16 cellular contexts compared by ENCODE assay signal in genomic region chr5:158957196-158957595, GRCh38.
"Had no signal": no experiment of that assay in that cellular context is flagged by ENCODE, and none has a peak within 500 bp of the region (broad histone marks: within the 10 kb centered on the region; RNA-seq: fewer than 3 reads in every experiment).

No MANE protein-coding gene starts in this region.

- DNase-seq: activated naive CD4-positive, alpha-beta T cell treated with anti-CD3 and anti-CD28 coated beads, Interleukin-2, amount 50 U/mL, for 16 hours; body of pancreas; central memory CD4-positive, alpha-beta T cell; cortex of kidney; effector memory CD8-positive, alpha-beta T cell; kidney; occipital lobe; right lobe of liver; stimulated activated CD4-positive, alpha-beta T cell treated with anti-CD3 and anti-CD28 coated beads, Interleukin-2, amount 100 ng/mL, for 24 hours; stimulated activated naive CD4-positive, alpha-beta T cell treated with Interleukin-2 at 50 U/mL for 16 hours had no signal

- H3K4me3 Mint-ChIP-seq: effector memory CD8-positive, alpha-beta T cell; T-helper 1 cell treated with Interleukin-12 subunit alpha and Interleukin-12 subunit beta and Interleukin-4 antibody, amounts not matched to agents 30 μg/mL and 1 μg/mL, for 36 hours had no signal

- H3K27ac Mint-ChIP-seq: activated T-helper 2 cell treated with anti-CD3 and anti-CD28 coated beads, Interferon-gamma antibody, Interleukin-2, Interleukin-4, amounts not matched to agents 10 μg/mL and 5 μg/mL and 100 μg/mL, durations not matched to agents 14 hours and 24 hours and 36 hours; effector memory CD8-positive, alpha-beta T cell; T-helper 1 cell treated with Interleukin-12 subunit alpha and Interleukin-12 subunit beta and Interleukin-4 antibody, amounts not matched to agents 30 μg/mL and 1 μg/mL, for 36 hours had no signal

- H3K9me3 Mint-ChIP-seq: activated T-helper 2 cell treated with anti-CD3 and anti-CD28 coated beads, Interferon-gamma antibody, Interleukin-2, Interleukin-4, amounts not matched to agents 10 μg/mL and 5 μg/mL and 100 μg/mL, durations not matched to agents 14 hours and 24 hours and 36 hours; effector memory CD8-positive, alpha-beta T cell; T-helper 1 cell treated with Interleukin-12 subunit alpha and Interleukin-12 subunit beta and Interleukin-4 antibody, amounts not matched to agents 30 μg/mL and 1 μg/mL, for 36 hours had no signal

- H3K4me1 ChIP-seq: body of pancreas, prostate gland, right lobe of liver had no signal

- H3K4me3 ChIP-seq: body of pancreas, hepatocyte, prostate gland, right lobe of liver, suprapubic skin, upper lobe of left lung had no signal

- ATAC-seq: body of pancreas; effector memory CD8-positive, alpha-beta T cell; right lobe of liver had no signal

- H3K36me3 ChIP-seq: prostate gland, right lobe of liver, suprapubic skin, upper lobe of left lung had no signal

- H3K9me3 ChIP-seq: body of pancreas, prostate gland, suprapubic skin, upper lobe of left lung had no signal

- H3K27me3 ChIP-seq: body of pancreas, hepatocyte, right lobe of liver, suprapubic skin, upper lobe of left lung had no signal

- FAIRE-seq: kidney had no signal

- H3K27ac ChIP-seq: body of pancreas, hepatocyte, prostate gland, right lobe of liver, upper lobe of left lung had no signal
